Comparison of ENCODE assay signal across 1 cellular context in the genomic region with DNA sequence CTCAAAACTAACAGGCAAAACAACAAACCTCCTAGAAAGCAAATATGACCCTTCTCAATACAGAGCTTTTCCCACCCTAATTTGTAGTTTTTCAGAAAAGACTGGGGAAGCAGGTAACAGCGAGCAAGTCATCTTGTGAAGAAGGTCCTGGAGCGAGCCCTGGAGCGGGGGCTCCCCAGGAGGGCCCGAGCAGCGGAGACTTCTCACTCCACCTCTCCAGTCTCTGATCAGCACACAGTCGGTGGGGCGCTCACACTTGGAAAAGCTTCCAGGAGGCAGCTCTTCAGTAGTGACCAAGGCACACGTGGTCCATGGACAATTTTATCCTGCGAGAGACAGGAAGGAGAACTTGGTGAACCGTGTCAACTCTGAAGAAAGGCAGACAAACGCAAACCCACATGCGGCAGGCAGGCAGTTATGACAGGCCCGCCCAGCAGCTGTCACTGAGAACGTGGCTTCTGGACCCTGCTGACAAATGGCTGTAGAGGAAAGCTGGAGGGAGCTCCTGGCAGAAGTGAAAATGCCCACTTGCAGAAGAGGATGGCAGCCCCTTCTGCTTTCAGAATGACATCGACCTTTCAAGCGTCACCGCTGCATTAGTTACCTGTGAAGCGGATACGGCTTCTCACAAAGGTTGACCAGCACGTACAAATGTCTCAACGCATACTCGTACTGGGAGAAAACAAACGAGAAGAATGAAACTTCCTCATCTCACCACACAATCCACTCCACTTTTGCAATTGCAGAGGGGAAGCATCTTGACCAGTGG.
TF ChIP-seq lines count a peak whose summit lies in the region.

No MANE protein-coding gene starts in this region.

TF ChIP-seq in GM12878, 131 proteins besides CTCF, POLR2A, EP300 and RAD21 (continued from another document and continues in another):
- TF ChIP-seq, protein P1, sequence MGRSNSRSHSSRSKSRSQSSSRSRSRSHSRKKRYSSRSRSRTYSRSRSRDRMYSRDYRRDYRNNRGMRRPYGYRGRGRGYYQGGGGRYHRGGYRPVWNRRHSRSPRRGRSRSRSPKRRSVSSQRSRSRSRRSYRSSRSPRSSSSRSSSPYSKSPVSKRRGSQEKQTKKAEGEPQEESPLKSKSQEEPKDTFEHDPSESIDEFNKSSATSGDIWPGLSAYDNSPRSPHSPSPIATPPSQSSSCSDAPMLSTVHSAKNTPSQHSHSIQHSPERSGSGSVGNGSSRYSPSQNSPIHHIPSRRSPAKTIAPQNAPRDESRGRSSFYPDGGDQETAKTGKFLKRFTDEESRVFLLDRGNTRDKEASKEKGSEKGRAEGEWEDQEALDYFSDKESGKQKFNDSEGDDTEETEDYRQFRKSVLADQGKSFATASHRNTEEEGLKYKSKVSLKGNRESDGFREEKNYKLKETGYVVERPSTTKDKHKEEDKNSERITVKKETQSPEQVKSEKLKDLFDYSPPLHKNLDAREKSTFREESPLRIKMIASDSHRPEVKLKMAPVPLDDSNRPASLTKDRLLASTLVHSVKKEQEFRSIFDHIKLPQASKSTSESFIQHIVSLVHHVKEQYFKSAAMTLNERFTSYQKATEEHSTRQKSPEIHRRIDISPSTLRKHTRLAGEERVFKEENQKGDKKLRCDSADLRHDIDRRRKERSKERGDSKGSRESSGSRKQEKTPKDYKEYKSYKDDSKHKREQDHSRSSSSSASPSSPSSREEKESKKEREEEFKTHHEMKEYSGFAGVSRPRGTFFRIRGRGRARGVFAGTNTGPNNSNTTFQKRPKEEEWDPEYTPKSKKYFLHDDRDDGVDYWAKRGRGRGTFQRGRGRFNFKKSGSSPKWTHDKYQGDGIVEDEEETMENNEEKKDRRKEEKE (IDR thresholded peaks at IDR 0.05): no peak
- TF ChIP-seq LARP7 (IDR thresholded peaks at IDR 0.05) (no peak), CEBPB (IDR thresholded peaks at IDR 0.05; ENCODE audit: borderline replicate concordance in 1 of 2, low read depth in 2 of 2, low read length in 2 of 2) (no peak), YY1 (IDR thresholded peaks at IDR 0.05; ENCODE audit: low read depth, low read length) (peak; percentile 38; the same call in 1 of the 2 replicates), PKNOX1 (IDR thresholded peaks at IDR 0.05) (peak; percentile 87), ZNF207 (IDR thresholded peaks at IDR 0.05; ENCODE audit: borderline replicate concordance) (no peak), CREM (IDR thresholded peaks at IDR 0.05; ENCODE audit: low read depth) (peak; percentile 57; the same call in 1 of the 2 replicates), E2F8 (IDR thresholded peaks at IDR 0.05; ENCODE audit: low read depth, partially characterized antibody) (no peak), RELA (IDR thresholded peaks at IDR 0.05; ENCODE audit: borderline replicate concordance, partially characterized antibody) (no peak), ATF2 (IDR thresholded peaks at IDR 0.05; ENCODE audit: low read length) (0 out of 2 replicates have a peak, but pooled peaks have one; percentile 15), NFYA (IDR thresholded peaks at IDR 0.05; ENCODE audit: borderline replicate concordance, low read depth, low read length) (no peak), CUX1 (IDR thresholded peaks at IDR 0.05; ENCODE audit: insufficient replicate concordance, low read depth, low read length) (peak; percentile 41), SMAD5 (IDR thresholded peaks at IDR 0.05; ENCODE audit: low read depth) (no peak), USF2 (IDR thresholded peaks at IDR 0.05; ENCODE audit: borderline replicate concordance, low read depth, low read length) (no peak; the same call in 1 of the 2 replicates), BHLHE40 (IDR thresholded peaks at IDR 0.05; ENCODE audit: borderline replicate concordance in 1 of 2, low read depth in 2 of 2, low read length in 1 of 2) (peak; percentile 46 to 86; a peak in 3 of 4 replicates), BCL11A (IDR thresholded peaks at IDR 0.05; ENCODE audit: low read depth, low read length) (0 out of 2 replicates have a peak, but pooled peaks have one; percentile 33), PML (IDR thresholded peaks at IDR 0.05; ENCODE audit: low read length) (no peak), ZBTB11 (CRISPR knock-in tag; IDR thresholded peaks at IDR 0.05) (no peak), TBL1XR1 (IDR thresholded peaks at IDR 0.05; ENCODE audit: low read depth, low read length) (peak; percentile 41; the same call in 1 of the 2 replicates), NFXL1 (IDR thresholded peaks at IDR 0.05; ENCODE audit: borderline replicate concordance) (no peak)
- TF ChIP-seq, protein P2, sequence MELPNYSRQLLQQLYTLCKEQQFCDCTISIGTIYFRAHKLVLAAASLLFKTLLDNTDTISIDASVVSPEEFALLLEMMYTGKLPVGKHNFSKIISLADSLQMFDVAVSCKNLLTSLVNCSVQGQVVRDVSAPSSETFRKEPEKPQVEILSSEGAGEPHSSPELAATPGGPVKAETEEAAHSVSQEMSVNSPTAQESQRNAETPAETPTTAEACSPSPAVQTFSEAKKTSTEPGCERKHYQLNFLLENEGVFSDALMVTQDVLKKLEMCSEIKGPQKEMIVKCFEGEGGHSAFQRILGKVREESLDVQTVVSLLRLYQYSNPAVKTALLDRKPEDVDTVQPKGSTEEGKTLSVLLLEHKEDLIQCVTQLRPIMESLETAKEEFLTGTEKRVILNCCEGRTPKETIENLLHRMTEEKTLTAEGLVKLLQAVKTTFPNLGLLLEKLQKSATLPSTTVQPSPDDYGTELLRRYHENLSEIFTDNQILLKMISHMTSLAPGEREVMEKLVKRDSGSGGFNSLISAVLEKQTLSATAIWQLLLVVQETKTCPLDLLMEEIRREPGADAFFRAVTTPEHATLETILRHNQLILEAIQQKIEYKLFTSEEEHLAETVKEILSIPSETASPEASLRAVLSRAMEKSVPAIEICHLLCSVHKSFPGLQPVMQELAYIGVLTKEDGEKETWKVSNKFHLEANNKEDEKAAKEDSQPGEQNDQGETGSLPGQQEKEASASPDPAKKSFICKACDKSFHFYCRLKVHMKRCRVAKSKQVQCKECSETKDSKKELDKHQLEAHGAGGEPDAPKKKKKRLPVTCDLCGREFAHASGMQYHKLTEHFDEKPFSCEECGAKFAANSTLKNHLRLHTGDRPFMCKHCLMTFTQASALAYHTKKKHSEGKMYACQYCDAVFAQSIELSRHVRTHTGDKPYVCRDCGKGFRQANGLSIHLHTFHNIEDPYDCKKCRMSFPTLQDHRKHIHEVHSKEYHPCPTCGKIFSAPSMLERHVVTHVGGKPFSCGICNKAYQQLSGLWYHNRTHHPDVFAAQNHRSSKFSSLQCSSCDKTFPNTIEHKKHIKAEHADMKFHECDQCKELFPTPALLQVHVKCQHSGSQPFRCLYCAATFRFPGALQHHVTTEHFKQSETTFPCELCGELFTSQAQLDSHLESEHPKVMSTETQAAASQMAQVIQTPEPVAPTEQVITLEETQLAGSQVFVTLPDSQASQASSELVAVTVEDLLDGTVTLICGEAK (IDR thresholded peaks at IDR 0.05; ENCODE audit: borderline replicate concordance): no peak
- TF ChIP-seq, protein P3, sequence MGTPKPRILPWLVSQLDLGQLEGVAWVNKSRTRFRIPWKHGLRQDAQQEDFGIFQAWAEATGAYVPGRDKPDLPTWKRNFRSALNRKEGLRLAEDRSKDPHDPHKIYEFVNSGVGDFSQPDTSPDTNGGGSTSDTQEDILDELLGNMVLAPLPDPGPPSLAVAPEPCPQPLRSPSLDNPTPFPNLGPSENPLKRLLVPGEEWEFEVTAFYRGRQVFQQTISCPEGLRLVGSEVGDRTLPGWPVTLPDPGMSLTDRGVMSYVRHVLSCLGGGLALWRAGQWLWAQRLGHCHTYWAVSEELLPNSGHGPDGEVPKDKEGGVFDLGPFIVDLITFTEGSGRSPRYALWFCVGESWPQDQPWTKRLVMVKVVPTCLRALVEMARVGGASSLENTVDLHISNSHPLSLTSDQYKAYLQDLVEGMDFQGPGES (IDR thresholded peaks at IDR 0.05): no peak
